Comparison of ENCODE assay signal across 12 cellular contexts in the genomic region with DNA sequence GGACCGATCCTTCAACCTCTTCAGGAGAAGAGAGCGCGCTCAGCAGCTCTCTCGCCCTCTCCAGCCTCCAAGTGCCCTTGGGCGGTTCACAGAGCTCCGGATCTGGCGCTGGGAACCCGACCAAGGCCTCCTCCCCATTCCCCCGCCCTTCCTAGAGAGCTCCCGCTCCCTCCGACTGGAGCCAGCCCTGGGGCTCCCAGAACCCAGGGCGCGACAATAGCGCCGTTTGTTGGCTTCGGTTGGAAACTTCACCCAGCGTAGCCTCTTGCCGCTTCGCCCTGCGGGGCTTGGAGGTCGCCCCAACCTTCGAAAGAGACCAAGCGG. TPM values are rescaled to one million over a fixed set of nuclear protein-coding genes. Genes with fewer than 3 reads are reported as not detected.
A peak's percentile ranks its signal among the peaks of the same experiment; 100 is the strongest.
DNase-seq lines count a peak whose midpoint lies in the region; ATAC-seq and TF ChIP-seq lines count a peak whose summit lies in the region.
"Had no signal": no experiment of that assay in that cellular context is flagged by ENCODE, and none has a peak within 500 bp of the region (broad histone marks: within the 10 kb centered on the region; RNA-seq: fewer than 3 reads in every experiment).

No MANE protein-coding gene starts in this region.

- H3K9me3 ChIP-seq in spleen: peaks cover 0 to 10% (median 0%) of the 10 kb centered on the region in 8 donors

- no peak for ATAC-seq in GM19351 (IDR thresholded peaks at IDR 0.05; ENCODE audit: unreplicated experiment)
- ATAC-seq in HG02938 (IDR thresholded peaks at IDR 0.05; ENCODE audit: unreplicated experiment): no peak
- ATAC-seq in GM18517 (IDR thresholded peaks at IDR 0.05; ENCODE audit: unreplicated experiment): no peak

- no peak overlapping the region for H3K27ac Mint-ChIP-seq in glutamatergic neuron (ENCODE audit: unreplicated experiment)
- H3K27ac Mint-ChIP-seq in neural crest cell (ENCODE audit: unreplicated experiment): no peak overlapping the region

- no peak for TF ChIP-seq CTCF in glutamatergic neuron (IDR thresholded peaks at IDR 0.05; ENCODE audit: partially characterized antibody, unreplicated experiment)
- peak; percentile 67 for TF ChIP-seq CTCF in neural crest cell (conservative IDR thresholded peaks at IDR 0.05)
- no peak for TF ChIP-seq CTCF in spleen (IDR thresholded peaks at IDR 0.05 in 8 of 11, conservative IDR thresholded peaks at IDR 0.05 in 3 of 11)

- peaks cover 0 to 20% (median 0%) of the 10 kb centered on the region in 6 donors for H3K4me1 ChIP-seq in spleen
- H3K4me1 ChIP-seq: BLaER1 treated with 17β-estradiol and CSF1 and Interleukin-3, amounts not matched to agents 10 nM and 100 nM had no signal

- no peak overlapping the region for H3K27ac ChIP-seq in spleen
- H3K27ac ChIP-seq: BLaER1 treated with 17β-estradiol and CSF1 and Interleukin-3, amounts not matched to agents 10 nM and 100 nM had no signal

- H3K4me3 Mint-ChIP-seq in glutamatergic neuron (ENCODE audit: unreplicated experiment) (peak overlapping the region; percentile 76), neural crest cell (peak overlapping the region; percentile 98)

- TF ChIP-seq POLR2A in spleen (IDR thresholded peaks at IDR 0.05): no peak

- H3K27me3 Mint-ChIP-seq in glutamatergic neuron (ENCODE audit: unreplicated experiment): peaks cover 21% of the 10 kb centered on the region
- peaks cover 95% of the 10 kb centered on the region for H3K27me3 Mint-ChIP-seq in neural crest cell (ENCODE audit: low read depth)

- intact Hi-C loops in spleen (cut with DNase I; ENCODE audit: low total_unique reads): no loop called here

- peaks cover 4% of the 10 kb centered on the region for H3K4me1 Mint-ChIP-seq in glutamatergic neuron (ENCODE audit: low read depth, unreplicated experiment)
- H3K4me1 Mint-ChIP-seq in neural crest cell: peaks cover 51% of the 10 kb centered on the region

- H3K36me3 Mint-ChIP-seq in glutamatergic neuron (ENCODE audit: unreplicated experiment): no peaks in the 10 kb centered on the region
- peaks cover 5% of the 10 kb centered on the region for H3K36me3 Mint-ChIP-seq in neural crest cell (ENCODE audit: low read depth)

- 7 to 31% (median 10%) methylated on average over 3 to 23 of the region's 23 CpGs for WGBS in spleen, 5 donors

- no peaks in the 10 kb centered on the region for H3K36me3 ChIP-seq in spleen
- H3K36me3 ChIP-seq: BLaER1 treated with 17β-estradiol and CSF1 and Interleukin-3, amounts not matched to agents 10 nM and 100 nM had no signal

- DNase-seq in DMS53 (lab: John Stamatoyannopoulos, UW) (peak; percentile 78), NCI-H1105 treated with DMSO at 0.1 percent for 48 hours (lab: John Stamatoyannopoulos, UW) (peak; percentile 2), glutamatergic neuron (peak; percentile 76), neural crest cell (ENCODE audit: low read depth, low spot score) (peak; percentile 74), spleen (no peak)
- DNase-seq: NCI-H2029; stimulated activated CD8-positive, alpha-beta memory T cell treated with anti-CD3 and anti-CD28 coated beads, Interleukin-4, amount 100 ng/mL, for 48 hours had no signal

- H3K27me3 ChIP-seq in spleen (replicated peaks in 1 of 7): peaks cover 4 to 98% (median 80%) of the 10 kb centered on the region in 7 donors

- H3K9me3 Mint-ChIP-seq in glutamatergic neuron (ENCODE audit: unreplicated experiment) (peaks cover 3% of the 10 kb centered on the region), neural crest cell (no peaks in the 10 kb centered on the region)

- H3K4me3 ChIP-seq in spleen: no peak overlapping the region
- H3K4me3 ChIP-seq: BLaER1 treated with 17β-estradiol and CSF1 and Interleukin-3, amounts not matched to agents 10 nM and 100 nM had no signal

RNA-seq across cellular contexts. Expression of gene SOX3, which starts 3.1 kb away (rescaled TPM):
- total RNA-seq in glutamatergic neuron (ENCODE audit: unreplicated experiment) (0.71 TPM), neural crest cell (201 and 205 TPM in 2 replicates), spleen (not detected)
- polyA plus RNA-seq in spleen: under 1 TPM in 1 of 3 donors, not detected in 2; 0.68 TPM
- total RNA-seq: myocyte had no signal

Comparison
In these comparisons a context has a peak if more than half of its experiments do, and no peak if none do; other contexts are left out.
1. RNA of gene SOX3, which starts 3.1 kb away (total RNA-seq): 201 to 205 TPM in neural crest cell; 0.71 TPM in glutamatergic neuron (single experiment) and not detected in spleen; every median in the first group is over 100 times any median in the second.